Comparison of ENCODE assay signal across 1 cellular context in genomic region chr10:105843786-105844560, GRCh38.
TF ChIP-seq lines count a peak whose summit lies in the region.

No MANE protein-coding gene starts in this region.

TF ChIP-seq in WTC11, 78 proteins besides CTCF, POLR2A, EP300 and RAD21 (continued from another document):
- TF ChIP-seq ZNF532 (CRISPR knock-in tag; IDR thresholded peaks at IDR 0.05; ENCODE audit: borderline replicate concordance) (no peak), GABPB1 (CRISPR knock-in tag; IDR thresholded peaks at IDR 0.05) (no peak), PREB (CRISPR knock-in tag; IDR thresholded peaks at IDR 0.05; ENCODE audit: borderline replicate concordance) (no peak), E2F4 (CRISPR knock-in tag; IDR thresholded peaks at IDR 0.05; ENCODE audit: borderline replicate concordance, low read depth) (no peak), HMGA2 (CRISPR knock-in tag; IDR thresholded peaks at IDR 0.05) (no peak), GTF2I (CRISPR knock-in tag; conservative IDR thresholded peaks at IDR 0.05) (no peak)
TF ChIP-seq in WTC11: peak in this region for 0.
